15 cellular contexts compared by ENCODE assay signal in genomic region chr18:37343542-37343851, GRCh38.
DNase-seq lines count a peak whose midpoint lies in the region; ATAC-seq, FAIRE-seq and TF ChIP-seq lines count a peak whose summit lies in the region.
"Had no signal": no experiment of that assay in that cellular context is flagged by ENCODE, and none has a peak within 500 bp of the region (broad histone marks: within the 10 kb centered on the region; RNA-seq: fewer than 3 reads in every experiment).

No MANE protein-coding gene starts in this region.

- DNase-seq in DMS153 treated with DMSO at 0.1 percent for 48 hours (lab: John Stamatoyannopoulos, UW; ENCODE audit: unreplicated experiment), result peak; percentile 24
- DNase-seq in DMS153 (lab: John Stamatoyannopoulos, UW), result no peak
- no peak for DNase-seq in PC-3
- DNase-seq in kidney, result no peak
- DNase-seq in suprapubic skin (ENCODE audit: low spot score in 2 of 2), result no peak
- no peak for DNase-seq in NCI-H187 (lab: John Stamatoyannopoulos, UW)
- DNase-seq: activated gamma-delta T cell, left lung, MV-4-11, SIG-M5 had no signal

- TF ChIP-seq CTCF in PC-3 (conservative IDR thresholded peaks at IDR 0.05; ENCODE audit: low read depth, low read length) (no peak), neural cell (IDR thresholded peaks at IDR 0.05; ENCODE audit: poor library complexity, severe bottlenecking) (peak; percentile 47), kidney (IDR thresholded peaks at IDR 0.05; ENCODE audit: borderline replicate concordance, extremely low read depth, insufficient read depth) (no peak), suprapubic skin (IDR thresholded peaks at IDR 0.05) (no peak)

- no TSS peak for BruUV-seq in PC-3 (replicated peaks; lab: Mats Ljungman, UMichigan)

- H3K27ac ChIP-seq in PC-3 (ENCODE audit: low read length), result no peak overlapping the region
- no peak overlapping the region for H3K27ac ChIP-seq in neural cell (ENCODE audit: low read length)
- no peak overlapping the region for H3K27ac ChIP-seq in kidney (ENCODE audit: low read depth in 2 of 2, low read length in 2 of 2)
- no peak overlapping the region for H3K27ac ChIP-seq in suprapubic skin
- H3K27ac ChIP-seq: C4-2B, left lung, tibial nerve had no signal

- H3K9me2 ChIP-seq in PC-3 (replicated peaks; ENCODE audit: low read length) (no peaks in the 10 kb centered on the region), neural cell (ENCODE audit: insufficient read depth, low read length) (no peaks in the 10 kb centered on the region)

- H4K20me1 ChIP-seq in PC-3 (ENCODE audit: low read length) (no peaks in the 10 kb centered on the region), neural cell (ENCODE audit: insufficient read depth) (no peaks in the 10 kb centered on the region)

- TF ChIP-seq RAD21 in neural cell (conservative IDR thresholded peaks at IDR 0.05), result no peak

- TF ChIP-seq POLR2A in suprapubic skin (IDR thresholded peaks at IDR 0.05), result no peak

- H2AFZ ChIP-seq in PC-3 (ENCODE audit: low read length) (no peak overlapping the region), neural cell (ENCODE audit: low read depth, low read length) (no peak overlapping the region)

- H3K9me3 ChIP-seq in PC-3 (ENCODE audit: low read length), result no peaks in the 10 kb centered on the region
- H3K9me3 ChIP-seq in neural cell (ENCODE audit: low read length), result no peaks in the 10 kb centered on the region
- H3K9me3 ChIP-seq in kidney (ENCODE audit: control insufficient read depth in 1 of 2, low read length in 2 of 2), result no peaks in the 10 kb centered on the region
- no peaks in the 10 kb centered on the region for H3K9me3 ChIP-seq in suprapubic skin
- H3K9me3 ChIP-seq: left lung, tibial nerve had no signal

- H3K36me3 ChIP-seq in PC-3 (ENCODE audit: low read depth, low read length), result no peaks in the 10 kb centered on the region
- H3K36me3 ChIP-seq in neural cell (ENCODE audit: insufficient read depth, low read length), result no peaks in the 10 kb centered on the region
- no peaks in the 10 kb centered on the region for H3K36me3 ChIP-seq in kidney (ENCODE audit: control insufficient read depth in 1 of 2, insufficient read depth in 2 of 2, low read length in 2 of 2)
- H3K36me3 ChIP-seq in suprapubic skin, result no peaks in the 10 kb centered on the region
- H3K36me3 ChIP-seq: left lung, tibial nerve had no signal

- POLR2A ChIA-PET in PC-3 (lab: Charles Lee; ENCODE audit: unreplicated experiment), result no interaction called here

- no peaks in the 10 kb centered on the region for H3K27me3 ChIP-seq in PC-3 (ENCODE audit: low read length)
- H3K27me3 ChIP-seq in neural cell (ENCODE audit: insufficient read depth, low read depth, low read length), result no peaks in the 10 kb centered on the region
- peaks cover 29% of the 10 kb centered on the region for H3K27me3 ChIP-seq in suprapubic skin
- H3K27me3 ChIP-seq: tibial nerve had no signal

- CTCF ChIA-PET in PC-3 (lab: Charles Lee), result interaction anchor here (0.7 kb wide), 1 partner anchor 11 kb away, joined by 21 read pairs; no protein-coding TSS in a partner anchor

- no peaks in the 10 kb centered on the region for H3K79me2 ChIP-seq in PC-3 (ENCODE audit: low read length)
- H3K79me2 ChIP-seq in neural cell (replicated peaks; ENCODE audit: insufficient read depth, low read length), result no peaks in the 10 kb centered on the region

- H3F3A ChIP-seq in PC-3 (ENCODE audit: low read length, unreplicated experiment), result no peaks in the 10 kb centered on the region
- no peaks in the 10 kb centered on the region for H3F3A ChIP-seq in neural cell (ENCODE audit: insufficient read depth, low read length, poor library complexity, severe bottlenecking)

- intact Hi-C loops in PC-3 (cut with micrococcal nuclease), result no loop called here
- intact Hi-C loops in kidney (cut with DNase I), result no loop called here

- ATAC-seq in HG02623 (IDR thresholded peaks at IDR 0.05; ENCODE audit: unreplicated experiment) (peak; percentile 11), PC-3 (peak; percentile 27; the same call in 1 of the 2 replicates)

- H3K4me2 ChIP-seq in PC-3 (ENCODE audit: low read length) (no peak overlapping the region), neural cell (ENCODE audit: low read length) (no peak overlapping the region)

- no peak overlapping the region for H3K4me3 ChIP-seq in PC-3 (ENCODE audit: low read length)
- H3K4me3 ChIP-seq in neural cell (ENCODE audit: low read length), result no peak overlapping the region
- H3K4me3 ChIP-seq in kidney (ENCODE audit: low read length in 2 of 2), result no peak overlapping the region
- H3K4me3 ChIP-seq in suprapubic skin, result no peak overlapping the region
- H3K4me3 ChIP-seq: left lung, tibial nerve had no signal

- no peak for FAIRE-seq in kidney (lab: Jason Lieb, UNC)
- FAIRE-seq: frontal cortex had no signal

- H3K4me1 ChIP-seq in PC-3 (ENCODE audit: insufficient read depth, low read length) (no peaks in the 10 kb centered on the region), kidney (ENCODE audit: control insufficient read depth in 1 of 2, insufficient read depth in 1 of 2, low read depth in 1 of 2, low read length in 2 of 2) (no peaks in the 10 kb centered on the region), suprapubic skin (no peaks in the 10 kb centered on the region)
- H3K4me1 ChIP-seq: left lung had no signal

- 33% methylated on average over 6 of the region's 7 CpGs for WGBS in suprapubic skin

- TF ChIP-seq EP300 in neural cell (conservative IDR thresholded peaks at IDR 0.05; ENCODE audit: poor library complexity, severe bottlenecking), result no peak
- no peak for TF ChIP-seq EP300 in suprapubic skin (IDR thresholded peaks at IDR 0.05)

- H3K9ac ChIP-seq in PC-3 (ENCODE audit: low read length) (no peak overlapping the region), neural cell (ENCODE audit: low read length) (peak overlapping the region; percentile 9), kidney (ENCODE audit: low read length in 2 of 2) (no peak overlapping the region)

TF ChIP-seq in neural cell, 6 proteins besides CTCF, POLR2A, EP300 and RAD21:
- TF ChIP-seq POLR2AphosphoS5 (IDR thresholded peaks at IDR 0.05) (no peak), SMC3 (conservative IDR thresholded peaks at IDR 0.05; ENCODE audit: poor library complexity) (peak; percentile 45)
TF ChIP-seq in neural cell: peak in this region for 1.
